11 cellular contexts compared by ENCODE assay signal in the genomic region with DNA sequence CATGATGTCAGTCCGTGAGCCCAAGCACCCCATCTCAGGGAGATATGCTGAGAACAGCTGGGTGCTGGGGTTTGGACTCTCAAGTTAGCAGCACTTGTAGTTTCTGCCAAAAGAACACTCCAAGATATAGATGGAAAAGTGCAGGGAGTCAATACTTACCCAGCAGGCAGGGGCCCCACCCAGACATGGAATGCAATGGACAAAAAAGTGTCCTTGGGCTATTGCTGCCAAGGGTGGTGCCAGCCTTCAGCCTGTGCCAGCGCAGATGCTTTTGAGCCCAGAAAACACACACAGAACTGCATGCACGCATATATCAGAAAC. TPM values are rescaled to one million over a fixed set of nuclear protein-coding genes. Genes with fewer than 3 reads are reported as not detected.
A peak's percentile ranks its signal among the peaks of the same experiment; 100 is the strongest.
DNase-seq lines count a peak whose midpoint lies in the region; ATAC-seq and TF ChIP-seq lines count a peak whose summit lies in the region.
"Had no signal": no experiment of that assay in that cellular context is flagged by ENCODE, and none has a peak within 500 bp of the region (broad histone marks: within the 10 kb centered on the region; RNA-seq: fewer than 3 reads in every experiment).

No MANE protein-coding gene starts in this region.

- no peaks in the 10 kb centered on the region for H3K36me3 Mint-ChIP-seq in activated naive CD4-positive, alpha-beta T cell treated with anti-CD3 and anti-CD28 coated beads, Interleukin-2, amount 10 ng/mL, durations not matched to agents 7 days and 5 days

- H3K23ac ChIP-seq in mesendoderm (ENCODE audit: low read length): no peak overlapping the region

- CTCF ChIA-PET in activated naive CD4-positive, alpha-beta T cell treated with anti-CD3 and anti-CD28 coated beads, Interleukin-2, amount 10 ng/mL, durations not matched to agents 7 days and 5 days (lab: Charles Lee): interaction anchor here (0.6 to 2.4 kb wide), 7 partner anchors 9 to 132 kb away, joined by 3 to 16 read pairs (median 5); no protein-coding TSS in a partner anchor

- H3K36me3 ChIP-seq in ACC112 (ENCODE audit: insufficient read depth, low read length): no peaks in the 10 kb centered on the region
- no peaks in the 10 kb centered on the region for H3K36me3 ChIP-seq in SK-N-MC (ENCODE audit: insufficient read depth, low read length)
- no peaks in the 10 kb centered on the region for H3K36me3 ChIP-seq in heart left ventricle
- H3K36me3 ChIP-seq in parathyroid adenoma (ENCODE audit: control insufficient read depth, insufficient read depth, low read length): no peaks in the 10 kb centered on the region
- H3K36me3 ChIP-seq in mesendoderm (ENCODE audit: control insufficient read depth, insufficient read depth, low read length): no peaks in the 10 kb centered on the region

- H3K4me1 Mint-ChIP-seq in activated naive CD4-positive, alpha-beta T cell treated with anti-CD3 and anti-CD28 coated beads, Interleukin-2, amount 10 ng/mL, durations not matched to agents 7 days and 5 days: peaks cover 64% of the 10 kb centered on the region

- no peaks in the 10 kb centered on the region for H3K9me3 ChIP-seq in SK-N-MC (ENCODE audit: low read depth, low read length)
- H3K9me3 ChIP-seq in heart left ventricle: no peaks in the 10 kb centered on the region
- H3K9me3 ChIP-seq in parathyroid adenoma (ENCODE audit: control insufficient read depth, low read length): no peaks in the 10 kb centered on the region

- H3K9me3 Mint-ChIP-seq in activated naive CD4-positive, alpha-beta T cell treated with anti-CD3 and anti-CD28 coated beads, Interleukin-2, amount 10 ng/mL, durations not matched to agents 7 days and 5 days: no peaks in the 10 kb centered on the region
- H3K9me3 Mint-ChIP-seq: activated T-helper 17 cell treated with anti-CD3 and anti-CD28 coated beads, Interleukin-2, amount 50 U/mL, for 72 hours had no signal

- 44 to 54% (median 49%) methylated on average over 3 of the region's 3 CpGs for WGBS in heart left ventricle, 4 donors
- WGBS in mesendoderm (ENCODE audit: extremely low coverage, insufficient coverage, low lambda C conversion rate): no CpG with 5 or more reads among the region's 3 CpGs

- H3K9ac ChIP-seq in SK-N-MC (ENCODE audit: insufficient read length): no peak overlapping the region
- H3K9ac ChIP-seq in parathyroid adenoma: no peak overlapping the region
- H3K9ac ChIP-seq in mesendoderm (ENCODE audit: low read length): no peak overlapping the region

- H2AFZ ChIP-seq in ACC112 (ENCODE audit: low read length, unreplicated experiment): peak overlapping the region; percentile 20
- peak overlapping the region; percentile 40 for H2AFZ ChIP-seq in parathyroid adenoma

- no peak for DNase-seq in SK-N-MC (ENCODE audit: low read depth, low spot score)
- DNase-seq in heart left ventricle: peak in 2 of 5 donors; percentile 40 to 45
- no peak for DNase-seq in mesendoderm
- no peak for DNase-seq in activated naive CD4-positive, alpha-beta T cell treated with anti-CD3 and anti-CD28 coated beads, Interleukin-2, amount 10 ng/mL, durations not matched to agents 7 days and 5 days
- no peak for DNase-seq in NCI-H69 (lab: John Stamatoyannopoulos, UW)
- no peak for DNase-seq in GM20000 (ENCODE audit: low spot score)
- DNase-seq: effector CD8-positive, alpha-beta T cell; NCI-H187 had no signal

- H3K79me2 ChIP-seq in ACC112 (ENCODE audit: control insufficient read depth, insufficient read depth, low read length, unreplicated experiment): no peaks in the 10 kb centered on the region
- no peaks in the 10 kb centered on the region for H3K79me2 ChIP-seq in parathyroid adenoma
- H3K79me2 ChIP-seq in mesendoderm (ENCODE audit: control insufficient read depth, insufficient read depth, low read length): no peaks in the 10 kb centered on the region

- H3K4ac ChIP-seq in mesendoderm (ENCODE audit: low read depth, low read length): no peak overlapping the region

- ATAC-seq in heart left ventricle: peak in 1 of 4 donors; percentile 10
- ATAC-seq: activated T-helper 17 cell treated with anti-CD3 and anti-CD28 coated beads, Interleukin-2, amount 50 U/mL, for 72 hours had no signal

- no peak overlapping the region for H2BK5ac ChIP-seq in mesendoderm (ENCODE audit: low read length)

- H4K8ac ChIP-seq in mesendoderm (ENCODE audit: low read depth, low read length): no peak overlapping the region

- TF ChIP-seq POLR2A in heart left ventricle (IDR thresholded peaks at IDR 0.05): no peak

- no peak overlapping the region for H3K4me3 ChIP-seq in ACC112 (ENCODE audit: low read depth, low read length)
- peak overlapping the region; percentile 35 for H3K4me3 ChIP-seq in SK-N-MC
- H3K4me3 ChIP-seq in heart left ventricle: no peak overlapping the region
- no peak overlapping the region for H3K4me3 ChIP-seq in parathyroid adenoma (ENCODE audit: low read depth, low read length)
- no peak overlapping the region for H3K4me3 ChIP-seq in mesendoderm (ENCODE audit: low read length)

- TF ChIP-seq CTCF in heart left ventricle (IDR thresholded peaks at IDR 0.05): no peak
- no peak for TF ChIP-seq CTCF in parathyroid adenoma (IDR thresholded peaks at IDR 0.05)
- TF ChIP-seq CTCF in GM20000 (IDR thresholded peaks at IDR 0.05; ENCODE audit: extremely low read depth, missing control alignments): no peak

- no peak overlapping the region for H3K4me3 Mint-ChIP-seq in activated naive CD4-positive, alpha-beta T cell treated with anti-CD3 and anti-CD28 coated beads, Interleukin-2, amount 10 ng/mL, durations not matched to agents 7 days and 5 days
- H3K4me3 Mint-ChIP-seq: activated T-helper 17 cell treated with anti-CD3 and anti-CD28 coated beads, Interleukin-2, amount 50 U/mL, for 72 hours had no signal

- H3K4me1 ChIP-seq in ACC112 (ENCODE audit: control insufficient read depth, insufficient read depth, low read length, unreplicated experiment) (peaks cover 57% of the 10 kb centered on the region), heart left ventricle (peaks cover 30 to 85% (median 63%) of the 10 kb centered on the region in 12 donors), parathyroid adenoma (peaks cover 49% of the 10 kb centered on the region), mesendoderm (ENCODE audit: control insufficient read depth, low read depth, low read length) (peaks cover 18% of the 10 kb centered on the region)

- peaks cover 11% of the 10 kb centered on the region for H3K27me3 Mint-ChIP-seq in activated naive CD4-positive, alpha-beta T cell treated with anti-CD3 and anti-CD28 coated beads, Interleukin-2, amount 10 ng/mL, durations not matched to agents 7 days and 5 days
- H3K27me3 Mint-ChIP-seq: activated T-helper 17 cell treated with anti-CD3 and anti-CD28 coated beads, Interleukin-2, amount 50 U/mL, for 72 hours had no signal

- no peak overlapping the region for H2AK5ac ChIP-seq in mesendoderm (ENCODE audit: low read length)

- no peak overlapping the region for H4K5ac ChIP-seq in mesendoderm (ENCODE audit: low read length)

- H2BK120ac ChIP-seq in mesendoderm (ENCODE audit: low read depth, low read length): no peak overlapping the region

- no peak overlapping the region for H3K18ac ChIP-seq in mesendoderm (ENCODE audit: low read length)

- H2BK15ac ChIP-seq in mesendoderm (replicated peaks; ENCODE audit: low read depth): no peak overlapping the region

- H3K27me3 ChIP-seq in ACC112 (ENCODE audit: insufficient read depth, low read length) (no peaks in the 10 kb centered on the region), heart left ventricle (no peaks in the 10 kb centered on the region), parathyroid adenoma (ENCODE audit: control insufficient read depth, insufficient read depth, low read length) (no peaks in the 10 kb centered on the region), mesendoderm (ENCODE audit: insufficient read depth, low read length, poor library complexity) (no peaks in the 10 kb centered on the region)

- peak overlapping the region; percentile 98 for H3K27ac ChIP-seq in ACC112 (ENCODE audit: low read depth, low read length)
- peak overlapping the region; percentile 86 for H3K27ac ChIP-seq in SK-N-MC
- H3K27ac ChIP-seq in heart left ventricle: peak overlapping the region; percentile 92 to 99 (median 97)
- H3K27ac ChIP-seq in parathyroid adenoma: peak overlapping the region; percentile 94
- H3K27ac ChIP-seq in mesendoderm (ENCODE audit: low read depth, low read length): no peak overlapping the region

- intact Hi-C loops in heart left ventricle (cut with DNase I): loop anchor here in 4 of 10 donors (2.0 to 5.0 kb wide), 3 partner anchors 17 to 88 kb away; partner anchors contain the start of gene IRF2BPL (in 2 of the 4)

- H3K79me1 ChIP-seq in mesendoderm (ENCODE audit: low read length): no peaks in the 10 kb centered on the region

- H3K56ac ChIP-seq in mesendoderm (ENCODE audit: low read length): no peak overlapping the region

- H3K27ac Mint-ChIP-seq in activated naive CD4-positive, alpha-beta T cell treated with anti-CD3 and anti-CD28 coated beads, Interleukin-2, amount 10 ng/mL, durations not matched to agents 7 days and 5 days: no peak overlapping the region
- H3K27ac Mint-ChIP-seq: activated T-helper 17 cell treated with anti-CD3 and anti-CD28 coated beads, Interleukin-2, amount 50 U/mL, for 72 hours had no signal

- H3K4me2 ChIP-seq in parathyroid adenoma (ENCODE audit: low read length) (no peak overlapping the region), mesendoderm (ENCODE audit: low read length) (no peak overlapping the region)

RNA-seq across cellular contexts. Expression of gene IRF2BPL, which starts 17.0 kb away (rescaled TPM):
- 10 to 100 TPM; 31.7 to 59.2 (median 36.7) TPM for total RNA-seq in heart left ventricle
- 10 to 100 TPM in 1 of 2 donors, 1 to 10 TPM in 1; 7.5 to 24.4 TPM for polyA plus RNA-seq in heart left ventricle
- polyA plus RNA-seq in mesendoderm (2013, experiment 1 of 2): 15.8 TPM
- 15.9 TPM for polyA plus RNA-seq in mesendoderm (2013, experiment 2 of 2)

RNA-seq across cellular contexts. Expression of gene CIPC, which starts 52.5 kb away (rescaled TPM):
- total RNA-seq in heart left ventricle: 10 to 100 TPM; 44.5 to 85.9 (median 66.7) TPM
- polyA plus RNA-seq in heart left ventricle: 10 to 100 TPM; 10.9 to 27.0 TPM
- 12.6 TPM for polyA plus RNA-seq in mesendoderm (2013, experiment 1 of 2)
- 13.2 TPM for polyA plus RNA-seq in mesendoderm (2013, experiment 2 of 2)
